Comparison of ENCODE assay signal across 8 cellular contexts in genomic region chr11:71446942-71447688, GRCh38. TPM values are rescaled to one million over a fixed set of nuclear protein-coding genes. Genes with fewer than 3 reads are reported as not detected.
A peak's percentile ranks its signal among the peaks of the same experiment; 100 is the strongest.
DNase-seq lines count a peak whose midpoint lies in the region; ATAC-seq and TF ChIP-seq lines count a peak whose summit lies in the region.

No MANE protein-coding gene starts in this region.

- H3K9me3 ChIP-seq in esophagus muscularis mucosa = no peaks in the 10 kb centered on the region

- peak overlapping the region; percentile 78 to 84 (median 82) for H3K27ac ChIP-seq in esophagus muscularis mucosa (replicated peaks in 1 of 4)

- intact Hi-C loops in esophagus muscularis mucosa (cut with DNase I) = no loop called here

- H3K36me3 ChIP-seq in esophagus muscularis mucosa = peaks cover 0 to 30% (median 25%) of the 10 kb centered on the region in 4 donors

- WGBS in esophagus muscularis mucosa = 60% methylated on average over 9 of the region's 9 CpGs

- no peak for TF ChIP-seq POLR2A in esophagus muscularis mucosa (IDR thresholded peaks at IDR 0.05; ENCODE audit: low read depth)

- no peaks in the 10 kb centered on the region for H3K27me3 Mint-ChIP-seq in activated T-cell treated with anti-CD3 and anti-CD28 coated beads, Interleukin-2, amount 50 U/mL, for 24 hours
- H3K27me3 Mint-ChIP-seq in neural crest cell (ENCODE audit: low read depth) = no peaks in the 10 kb centered on the region

- H3K36me3 Mint-ChIP-seq in activated T-cell treated with anti-CD3 and anti-CD28 coated beads, Interleukin-2, amount 50 U/mL, for 24 hours (ENCODE audit: low read depth) = peaks cover 77% of the 10 kb centered on the region
- peaks cover 31% of the 10 kb centered on the region for H3K36me3 Mint-ChIP-seq in neural crest cell (ENCODE audit: low read depth)

- DNase-seq in activated T-cell treated with anti-CD3 and anti-CD28 coated beads, Interleukin-2, amount 50 U/mL, for 24 hours = no peak
- no peak for DNase-seq in activated T-cell treated with anti-CD3 and anti-CD28 coated beads, Interleukin-2, amount 50 U/mL, for 48 hours
- peak; percentile 55 for DNase-seq in SKM-1 (lab: John Stamatoyannopoulos, UW; ENCODE audit: unreplicated experiment)
- no peak for DNase-seq in esophagus muscularis mucosa (ENCODE audit: extremely low spot score)
- no peak for DNase-seq in neural crest cell (ENCODE audit: low read depth, low spot score)
- DNase-seq in activated CD4-positive, CD25-positive, alpha-beta regulatory T cell treated with anti-CD3 and anti-CD28 coated beads, Interleukin-2, amount 50 U/mL, for 72 hours = no peak
- DNase-seq in H4 (ENCODE audit: low spot score) = no peak

- peaks cover 20 to 39% (median 34%) of the 10 kb centered on the region in 4 donors for H3K4me1 ChIP-seq in esophagus muscularis mucosa

- H3K4me3 Mint-ChIP-seq in activated T-cell treated with anti-CD3 and anti-CD28 coated beads, Interleukin-2, amount 50 U/mL, for 24 hours = peak overlapping the region; percentile 96
- peak overlapping the region; percentile 91 for H3K4me3 Mint-ChIP-seq in neural crest cell

- peak overlapping the region; percentile 86 for H3K27ac Mint-ChIP-seq in activated T-cell treated with anti-CD3 and anti-CD28 coated beads, Interleukin-2, amount 50 U/mL, for 24 hours
- H3K27ac Mint-ChIP-seq in neural crest cell (ENCODE audit: unreplicated experiment) = peak overlapping the region; percentile 94

- H3K27me3 ChIP-seq in esophagus muscularis mucosa = no peaks in the 10 kb centered on the region

- no peak for TF ChIP-seq CTCF in esophagus muscularis mucosa (IDR thresholded peaks at IDR 0.05)
- TF ChIP-seq CTCF in neural crest cell (conservative IDR thresholded peaks at IDR 0.05) = no peak

- peaks cover 2% of the 10 kb centered on the region for H3K9me3 Mint-ChIP-seq in activated T-cell treated with anti-CD3 and anti-CD28 coated beads, Interleukin-2, amount 50 U/mL, for 24 hours
- H3K9me3 Mint-ChIP-seq in neural crest cell = no peaks in the 10 kb centered on the region

- no peak for ATAC-seq in GM18870 (IDR thresholded peaks at IDR 0.05; ENCODE audit: unreplicated experiment)

- H3K4me1 Mint-ChIP-seq in activated T-cell treated with anti-CD3 and anti-CD28 coated beads, Interleukin-2, amount 50 U/mL, for 24 hours (ENCODE audit: low read depth) = peaks cover 38% of the 10 kb centered on the region
- peaks cover 65% of the 10 kb centered on the region for H3K4me1 Mint-ChIP-seq in neural crest cell

- peak overlapping the region; percentile 70 to 93 (median 74) for H3K4me3 ChIP-seq in esophagus muscularis mucosa

- TF ChIP-seq EP300 in esophagus muscularis mucosa (IDR thresholded peaks at IDR 0.05) = no peak

RNA-seq across cellular contexts. Expression of gene DHCR7, which starts 1.1 kb away (rescaled TPM):
- total RNA-seq in esophagus muscularis mucosa (1 to 10 TPM; 5.8 to 9.5 (median 9.2) TPM), neural crest cell (193 and 208 TPM in 2 replicates)
- 46.5 and 47.4 TPM in 2 replicates for total RNA-seq in H4 (2014; rRNA removed; shearing (Covaris generic))

RNA-seq across cellular contexts. Expression of gene NADSYN1, which starts 5.9 kb away (rescaled TPM):
- total RNA-seq in esophagus muscularis mucosa (10 to 100 TPM; 38.4 to 44.4 (median 42.2) TPM), neural crest cell (42.9 and 45.1 TPM in 2 replicates)
- 19.3 and 35.4 TPM in 2 replicates for total RNA-seq in H4 (2014; rRNA removed; shearing (Covaris generic))
